ENCODE assay signal across 8 cellular contexts in the genomic region with DNA sequence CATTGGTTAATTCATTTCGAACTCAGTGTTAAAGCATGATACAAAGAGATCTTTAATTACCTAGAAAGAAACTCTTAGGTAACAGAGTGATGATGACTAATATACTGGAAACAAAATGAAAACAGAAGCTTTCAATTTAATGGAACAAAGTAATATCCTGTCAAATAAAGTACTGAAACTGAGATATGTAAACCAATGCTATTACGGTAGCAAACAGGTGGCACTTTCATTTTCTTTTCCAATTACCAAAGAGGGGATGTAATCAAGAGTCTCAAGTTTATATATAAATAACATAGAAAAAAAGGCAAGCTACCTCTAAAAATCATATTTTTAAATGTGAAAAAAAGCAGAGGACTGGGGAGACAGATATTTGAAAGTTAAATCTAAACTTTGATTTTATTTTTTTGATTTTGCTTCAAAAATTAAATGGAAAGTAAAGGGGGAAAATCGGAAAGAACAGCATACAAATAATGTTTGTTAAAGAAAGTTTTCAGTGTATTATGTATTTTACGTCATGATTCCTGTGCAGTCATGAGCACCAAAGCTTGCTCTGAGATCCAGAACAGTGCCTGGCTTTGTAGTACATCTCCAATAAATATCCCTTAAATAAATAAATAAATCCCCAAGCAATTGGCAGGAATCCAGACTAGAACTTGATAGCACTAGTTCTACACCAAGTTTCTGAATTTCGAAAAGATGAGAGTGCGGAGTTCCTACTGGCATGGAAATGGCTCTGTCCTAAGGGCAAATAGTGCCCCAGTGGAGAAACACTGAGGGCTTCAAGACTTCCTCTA. TPM values are rescaled to one million over a fixed set of nuclear protein-coding genes. Genes with fewer than 3 reads are reported as not detected.
DNase-seq lines count a peak whose midpoint lies in the region; ATAC-seq and TF ChIP-seq lines count a peak whose summit lies in the region.

No MANE protein-coding gene starts in this region.

- ATAC-seq in GM18498 (IDR thresholded peaks at IDR 0.05; ENCODE audit: unreplicated experiment): peak; percentile 94
- ATAC-seq in GM21528 (IDR thresholded peaks at IDR 0.05; ENCODE audit: low FRiP score, unreplicated experiment): peak; percentile 94
- no peak for ATAC-seq in right cardiac atrium
- ATAC-seq in Right ventricle myocardium inferior: no peak

- peak overlapping the region; percentile 77 to 92 (median 83) for H3K4me3 Mint-ChIP-seq in IgD-negative memory B cell

- no peak for TF ChIP-seq CTCF in choroid plexus epithelial cell (conservative IDR thresholded peaks at IDR 0.05; ENCODE audit: low read depth, low read length)

- H3K27ac Mint-ChIP-seq in IgD-negative memory B cell: peak overlapping the region; percentile 47 to 89 (median 72)

- no peaks in the 10 kb centered on the region for H3K4me1 ChIP-seq in right cardiac atrium (ENCODE audit: control insufficient read depth, insufficient read depth, low read length)

- intact Hi-C loops in right cardiac atrium (cut with DNase I): no loop called here
- intact Hi-C loops in head of caudate nucleus (cut with DNase I): no loop called here
- intact Hi-C loops in Right ventricle myocardium inferior (cut with DNase I): no loop called here

- H3K9me3 ChIP-seq in right cardiac atrium (ENCODE audit: control insufficient read depth, low read length): no peaks in the 10 kb centered on the region

- peaks cover 0 to 2% (median 0%) of the 10 kb centered on the region in 3 donors for H3K9me3 Mint-ChIP-seq in IgD-negative memory B cell

- H3K4me3 ChIP-seq in choroid plexus epithelial cell (ENCODE audit: low read depth, low read length) (no peak overlapping the region), right cardiac atrium (ENCODE audit: low read length) (no peak overlapping the region)

- H3K27me3 ChIP-seq in right cardiac atrium (ENCODE audit: control insufficient read depth, insufficient read depth): no peaks in the 10 kb centered on the region

- no peak overlapping the region for H3K27ac ChIP-seq in right cardiac atrium (ENCODE audit: low read length)

- DNase-seq in choroid plexus epithelial cell (ENCODE audit: low read depth) (peak; percentile 72), right cardiac atrium (no peak), head of caudate nucleus (no peak), Right ventricle myocardium inferior (ENCODE audit: missing footprints) (no peak), amniotic stem cell (lab: John Stamatoyannopoulos, UW) (no peak)

- peaks cover 8 to 14% (median 14%) of the 10 kb centered on the region in 3 donors for H3K4me1 Mint-ChIP-seq in IgD-negative memory B cell

- no peaks in the 10 kb centered on the region for H3K27me3 Mint-ChIP-seq in IgD-negative memory B cell

- no peaks in the 10 kb centered on the region for H3K36me3 Mint-ChIP-seq in IgD-negative memory B cell

- 80% methylated on average over 6 of the region's 6 CpGs for WGBS in right cardiac atrium

RNA-seq across cellular contexts. Expression of a gene that starts 25.0 kb away (rescaled TPM):
- polyA plus RNA-seq in IgD-negative memory B cell (0.44 TPM), right cardiac atrium (10.6 TPM)
- total RNA-seq in right cardiac atrium (10 to 100 TPM; 35.7 to 38.6 (median 38.2) TPM), Right ventricle myocardium inferior (42.8 TPM)

Comparison
In these comparisons a context has a peak if more than half of its experiments do, and no peak if none do; other contexts are left out.
1. ATAC-seq: peak in GM18498 (single experiment) and GM21528 (single experiment); none in right cardiac atrium (0 of 2) and Right ventricle myocardium inferior (single experiment).